ENCODE assay signal across 1 cellular context in genomic region chr13:76882431-76882830, GRCh38.
TF ChIP-seq lines count a peak whose summit lies in the region.

No MANE protein-coding gene starts in this region.

TF ChIP-seq in HepG2, 621 proteins besides CTCF, POLR2A, EP300 and RAD21:
- TF ChIP-seq ZBTB40 (IDR thresholded peaks at IDR 0.05), result no peak
- TF ChIP-seq ZBTB40 (CRISPR knock-in tag; IDR thresholded peaks at IDR 0.05), result no peak
- TF ChIP-seq SNRNP70 (IDR thresholded peaks at IDR 0.05; ENCODE audit: low read depth, low read length), result no peak
- TF ChIP-seq NR3C1 (CRISPR knock-in tag; IDR thresholded peaks at IDR 0.05), result no peak
- TF ChIP-seq ZKSCAN5 (CRISPR knock-in tag; IDR thresholded peaks at IDR 0.05), result no peak
- no peak for TF ChIP-seq ATRX (CRISPR knock-in tag; IDR thresholded peaks at IDR 0.05; ENCODE audit: borderline replicate concordance)
- TF ChIP-seq ZNF782 (CRISPR knock-in tag; IDR thresholded peaks at IDR 0.05; ENCODE audit: borderline replicate concordance), result no peak
- no peak for TF ChIP-seq MBD4 (IDR thresholded peaks at IDR 0.05; ENCODE audit: borderline replicate concordance, low read length)
- TF ChIP-seq MIXL1 (CRISPR knock-in tag; IDR thresholded peaks at IDR 0.05), result no peak
- TF ChIP-seq IRX3 (CRISPR knock-in tag; IDR thresholded peaks at IDR 0.05; ENCODE audit: borderline replicate concordance, low read depth), result no peak
- TF ChIP-seq ATM (IDR thresholded peaks at IDR 0.05; ENCODE audit: borderline replicate concordance), result no peak
- TF ChIP-seq ZNF44 (CRISPR knock-in tag; IDR thresholded peaks at IDR 0.05), result no peak
- no peak for TF ChIP-seq NFKBIZ (CRISPR knock-in tag; IDR thresholded peaks at IDR 0.05)
- TF ChIP-seq RNF2 (conservative IDR thresholded peaks at IDR 0.05; ENCODE audit: low read depth), result no peak
- no peak for TF ChIP-seq ATF4 (CRISPR knock-in tag; IDR thresholded peaks at IDR 0.05)
- TF ChIP-seq ZBTB7A (CRISPR knock-in tag; IDR thresholded peaks at IDR 0.05), result no peak
- TF ChIP-seq ZNF24 (IDR thresholded peaks at IDR 0.05), result no peak
- no peak for TF ChIP-seq ZNF800 (CRISPR knock-in tag; IDR thresholded peaks at IDR 0.05)
- no peak for TF ChIP-seq ZNF510 (CRISPR knock-in tag; IDR thresholded peaks at IDR 0.05; ENCODE audit: low read depth)
- no peak for TF ChIP-seq BCL6 (CRISPR knock-in tag; IDR thresholded peaks at IDR 0.05)
- TF ChIP-seq ZNF101 (CRISPR knock-in tag; IDR thresholded peaks at IDR 0.05; ENCODE audit: borderline replicate concordance, low read depth), result no peak
